Comparison of ENCODE assay signal across 5 cellular contexts in genomic region chr22:42112793-42113192, GRCh38. TPM values are rescaled to one million over a fixed set of nuclear protein-coding genes. Genes with fewer than 3 reads are reported as not detected.
DNase-seq lines count a peak whose midpoint lies in the region; FAIRE-seq and TF ChIP-seq lines count a peak whose summit lies in the region.
"Not testable (repeated sequence)": the region's sequence is repeated elsewhere in the genome, so short reads cannot be mapped to it uniquely, and the experiment has no call there.
"Had no signal": no experiment of that assay in that cellular context is flagged by ENCODE, and none has a peak within 500 bp of the region (broad histone marks: within the 10 kb centered on the region; RNA-seq: fewer than 3 reads in every experiment).

No MANE protein-coding gene starts in this region.

- FAIRE-seq in endothelial cell of umbilical vein (lab: Jason Lieb, UNC), result not testable (repeated sequence)

- H3K36me3 ChIP-seq in OCI-LY3 (replicated peaks; ENCODE audit: low read depth, low read length); endothelial cell of umbilical vein (ENCODE audit: control insufficient read depth in 2 of 2, extremely low read depth in 1 of 2, insufficient read depth in 2 of 2, low read length in 2 of 2); smooth muscle cell (ENCODE audit: low read depth): not testable (repeated sequence)

- not testable (repeated sequence) for TF ChIP-seq POLR2A in endothelial cell of umbilical vein (IDR thresholded peaks at IDR 0.05; ENCODE audit: low read depth, low read length)

- not testable (repeated sequence) for H3K4me2 ChIP-seq in H9 (ENCODE audit: insufficient read depth, insufficient read length, low read length); OCI-LY3 (ENCODE audit: low read length); endothelial cell of umbilical vein (ENCODE audit: insufficient read depth, low read length)
- H3K4me2 ChIP-seq in smooth muscle cell, result peak overlapping the region; percentile 0

- peaks cover 17 to 23% of the 10 kb centered on the region in 2 experiments for H3K9me3 Mint-ChIP-seq in H9

- not testable (repeated sequence) for BruUV-seq in endothelial cell of umbilical vein (replicated peaks; lab: Mats Ljungman, UMichigan)

- intact Hi-C loops in endothelial cell of umbilical vein (cut with micrococcal nuclease), result loop anchor here (10.0 kb wide), 1 partner anchor 418 kb away; the partner anchor contains the start of gene MEI1

- H3K79me2 ChIP-seq in H9 (ENCODE audit: insufficient read depth, low read length); OCI-LY3 (ENCODE audit: low read length); endothelial cell of umbilical vein (ENCODE audit: control insufficient read depth, insufficient read depth, low read length); smooth muscle cell (ENCODE audit: low read depth): not testable (repeated sequence)

- H3T11ph ChIP-seq in H9 (ENCODE audit: low read length), result not testable (repeated sequence)

- not testable (repeated sequence) for H3K79me1 ChIP-seq in H9 (ENCODE audit: insufficient read depth, low read depth, low read length, poor library complexity, severe bottlenecking)

- H4K20me1 ChIP-seq in H9 (ENCODE audit: control insufficient read depth, insufficient read depth, insufficient read length); OCI-LY3 (ENCODE audit: insufficient read depth, low read length); endothelial cell of umbilical vein (replicated peaks; ENCODE audit: control insufficient read depth, extremely low read depth, insufficient read depth, low read length); smooth muscle cell (ENCODE audit: low read depth): not testable (repeated sequence)

- peaks cover 0 to 13% (median 10%) of the 10 kb centered on the region in 3 experiments; a peak in 5 of 7 replicates for H3K36me3 Mint-ChIP-seq in H9 (ENCODE audit: insufficient read depth in 1 of 3, low read depth in 3 of 3)

- not testable (repeated sequence) for H3K27ac ChIP-seq in H9 (ENCODE audit: insufficient read length, low read depth, low read length); OCI-LY3 (ENCODE audit: low read length); endothelial cell of umbilical vein (ENCODE audit: insufficient read depth, low read depth, low read length); smooth muscle cell (ENCODE audit: low read depth)

- not testable (repeated sequence) for H3K56ac ChIP-seq in H9 (ENCODE audit: insufficient read length, low read depth, low read length)

- not testable (repeated sequence) for H2BK15ac ChIP-seq in H9 (ENCODE audit: low read depth, low read length)

- not testable (repeated sequence) for H2AK5ac ChIP-seq in H9 (ENCODE audit: insufficient read length, low read length)

- H3K18ac ChIP-seq in H9 (ENCODE audit: insufficient read length, low read depth, low read length), result not testable (repeated sequence)

- peak; percentile 42; the same call in 2 of the 3 replicates for TF ChIP-seq CTCF in H9 (conservative IDR thresholded peaks at IDR 0.05)
- peak; percentile 55 for TF ChIP-seq CTCF in OCI-LY3 (IDR thresholded peaks at IDR 0.05; ENCODE audit: low read depth, low read length)
- peak in 1 of 2 donors; percentile 35 for TF ChIP-seq CTCF in endothelial cell of umbilical vein (IDR thresholded peaks at IDR 0.05; ENCODE audit: extremely low read depth in 1 of 2, insufficient read depth in 1 of 2, low read depth in 1 of 2, low read length in 2 of 2)
- TF ChIP-seq CTCF in smooth muscle cell (IDR thresholded peaks at IDR 0.05; ENCODE audit: borderline replicate concordance, insufficient read depth, poor library complexity, severe bottlenecking), result not testable (repeated sequence)

- dilution Hi-C loops in endothelial cell of umbilical vein (cut with MboI; ENCODE audit: extremely low pct_ligation_motif_present, low sequenced_read_pairs), result not testable (repeated sequence)

- H3F3A ChIP-seq in smooth muscle cell (ENCODE audit: low read depth), result not testable (repeated sequence)

- H2BK5ac ChIP-seq in H9 (ENCODE audit: insufficient read length, low read length), result not testable (repeated sequence)

- not testable (repeated sequence) for H3K14ac ChIP-seq in H9 (ENCODE audit: insufficient read depth, low read length)

- H2AFZ ChIP-seq in H9 (ENCODE audit: low read length); OCI-LY3 (ENCODE audit: low read depth, low read length); endothelial cell of umbilical vein (ENCODE audit: low read depth, low read length); smooth muscle cell (ENCODE audit: low read depth): not testable (repeated sequence)

- H3K23me2 ChIP-seq in H9 (ENCODE audit: insufficient read length, low read depth, low read length, poor library complexity, severe bottlenecking), result not testable (repeated sequence)

- H3K4me3 ChIP-seq in OCI-LY3 (ENCODE audit: low read length); endothelial cell of umbilical vein (replicated peaks in 1 of 3; ENCODE audit: insufficient read depth in 1 of 3, low read depth in 1 of 3, low read length in 3 of 3); smooth muscle cell: not testable (repeated sequence)

- H2BK20ac ChIP-seq in H9 (ENCODE audit: low read depth, low read length, poor library complexity, severe bottlenecking), result not testable (repeated sequence)

- POLR2A ChIA-PET in endothelial cell of umbilical vein (lab: Charles Lee), result not testable (repeated sequence)

- H4K8ac ChIP-seq in H9 (replicated peaks; ENCODE audit: insufficient read length, low read depth, low read length), result not testable (repeated sequence)

- H3K9me3 ChIP-seq in H9 (ENCODE audit: control insufficient read depth, low read depth, low read length); endothelial cell of umbilical vein (replicated peaks; ENCODE audit: control insufficient read depth, insufficient read depth, low read length); smooth muscle cell (replicated peaks; ENCODE audit: low read depth): not testable (repeated sequence)
- peaks cover 18% of the 10 kb centered on the region; the same call in 1 of the 2 replicates for H3K9me3 ChIP-seq in OCI-LY3 (ENCODE audit: insufficient read depth, low read length)

- H2BK120ac ChIP-seq in H9 (ENCODE audit: low read depth, low read length, poor library complexity, severe bottlenecking), result not testable (repeated sequence)

- H3K9ac ChIP-seq in H9 (ENCODE audit: extremely low read depth, insufficient read length, low read length); OCI-LY3 (ENCODE audit: low read length); endothelial cell of umbilical vein (replicated peaks; ENCODE audit: extremely low read depth, insufficient read depth, low read length); smooth muscle cell (ENCODE audit: low read depth): not testable (repeated sequence)

- H3K23ac ChIP-seq in H9 (ENCODE audit: insufficient read length, low read depth, low read length), result not testable (repeated sequence)

- not testable (repeated sequence) for H2BK12ac ChIP-seq in H9 (ENCODE audit: insufficient read length, low read depth, low read length)

- no CpG with 5 or more reads among the region's 4 CpGs for WGBS in H9 (ENCODE audit: extremely low coverage, insufficient read length, low lambda C conversion rate)
- WGBS in smooth muscle cell (ENCODE audit: low lambda C conversion rate), result 10% methylated on average over 4 of the region's 4 CpGs

- not testable (repeated sequence) for H3K27ac Mint-ChIP-seq in H9

- not testable (repeated sequence) for H3K27me3 ChIP-seq in H9 (ENCODE audit: insufficient read depth, low read length); OCI-LY3 (ENCODE audit: low read depth, low read length); endothelial cell of umbilical vein (ENCODE audit: control insufficient read depth in 2 of 2, insufficient read depth in 2 of 2, low read length in 2 of 2); smooth muscle cell (ENCODE audit: low read depth)

- H3K4me1 Mint-ChIP-seq in H9, result peaks cover 7 to 10% of the 10 kb centered on the region in 2 experiments

- not testable (repeated sequence) for H3K4ac ChIP-seq in H9 (ENCODE audit: low read depth, low read length)

- DNase-seq in H9; smooth muscle cell (lab: John Stamatoyannopoulos, UW; ENCODE audit: unreplicated experiment): not testable (repeated sequence)
- DNase-seq in endothelial cell of umbilical vein (ENCODE audit: low read depth, low spot score), result peak; percentile 30

- CTCF ChIA-PET in endothelial cell of umbilical vein (lab: Charles Lee), result interaction anchor here (0.6 to 5.1 kb wide), 20 partner anchors 9 to 416 kb away, joined by 3 to 83 read pairs (median 4); partner anchors contain the start of genes CENPM, NDUFA6, SEPTIN3 and SHISA8

- H4K91ac ChIP-seq in H9 (ENCODE audit: insufficient read length, low read depth, low read length), result not testable (repeated sequence)

- H3K9me1 ChIP-seq in endothelial cell of umbilical vein (replicated peaks; ENCODE audit: control insufficient read depth, extremely low read depth, insufficient read depth, low read length), result not testable (repeated sequence)

- H4K5ac ChIP-seq in H9 (ENCODE audit: insufficient read length, low read depth, low read length), result not testable (repeated sequence)

- H3K27me3 Mint-ChIP-seq in H9 (ENCODE audit: low read depth), result peaks cover 34% of the 10 kb centered on the region

- H3K4me3 Mint-ChIP-seq in H9, result not testable (repeated sequence)

- not testable (repeated sequence) for H3K4me1 ChIP-seq in H9 (ENCODE audit: insufficient read depth, low read length); OCI-LY3 (ENCODE audit: low read length); endothelial cell of umbilical vein (ENCODE audit: control insufficient read depth, extremely low read depth, insufficient read depth, low read length); smooth muscle cell (ENCODE audit: low read depth)

RNA-seq across cellular contexts. Expression of gene CYP2D6, which starts 17.8 kb away (rescaled TPM):
- total RNA-seq in H9 (2021) (2.0 and 2.3 TPM in 2 replicates), endothelial cell of umbilical vein (0.91 and 0.97 TPM in 2 replicates), smooth muscle cell (0.63 and 0.99 TPM in 2 replicates)
- polyA plus RNA-seq in endothelial cell of umbilical vein (0.25 TPM in 2 replicates), smooth muscle cell (0.41 and 0.70 TPM in 2 replicates)
- 0.06 TPM in 1 of 2 replicates, not detected in the other for polyA plus RNA-seq in endothelial cell of umbilical vein (2011; cell fraction: cytosol; rRNA removed)
- 3.4 and 4.2 TPM in 2 replicates for polyA plus RNA-seq in endothelial cell of umbilical vein (2011; cell fraction: nucleus; rRNA removed)
- polyA plus RNA-seq in endothelial cell of umbilical vein (2012), result 0.34 and 0.40 TPM in 2 replicates
- polyA minus RNA-seq in endothelial cell of umbilical vein, result 0.13 and 0.68 TPM in 2 replicates
- not detected for polyA minus RNA-seq in endothelial cell of umbilical vein (2011; cell fraction: cytosol; rRNA and poly(A)+ RNA removed)
- polyA minus RNA-seq in endothelial cell of umbilical vein (2011; cell fraction: nucleus; rRNA and poly(A)+ RNA removed), result 0.67 and 0.87 TPM in 2 replicates
- total RNA-seq: GM23248 had no signal

RNA-seq across cellular contexts. Expression of gene NDUFA6, which starts 22.2 kb away (rescaled TPM):
- total RNA-seq in H9 (2021) (91.7 and 102 TPM in 2 replicates), endothelial cell of umbilical vein (84.9 and 95.7 TPM in 2 replicates), smooth muscle cell (103 and 114 TPM in 2 replicates)
- polyA plus RNA-seq in endothelial cell of umbilical vein (44.4 and 66.1 TPM in 2 replicates), smooth muscle cell (264 and 284 TPM in 2 replicates)
- polyA plus RNA-seq in endothelial cell of umbilical vein (2011; cell fraction: cytosol; rRNA removed), result 87.8 and 105 TPM in 2 replicates
- polyA plus RNA-seq in endothelial cell of umbilical vein (2011; cell fraction: nucleus; rRNA removed), result 28.6 and 40.5 TPM in 2 replicates
- 80.3 and 138 TPM in 2 replicates for polyA plus RNA-seq in endothelial cell of umbilical vein (2012)
- polyA minus RNA-seq in endothelial cell of umbilical vein, result 17.4 and 26.4 TPM in 2 replicates
- 21.7 TPM for polyA minus RNA-seq in endothelial cell of umbilical vein (2011; cell fraction: cytosol; rRNA and poly(A)+ RNA removed)
- 9.0 and 15.1 TPM in 2 replicates for polyA minus RNA-seq in endothelial cell of umbilical vein (2011; cell fraction: nucleus; rRNA and poly(A)+ RNA removed)

RNA-seq across cellular contexts. Expression of gene SMDT1, which starts 33.3 kb away (rescaled TPM):
- total RNA-seq in H9 (2021) (44.8 and 45.0 TPM in 2 replicates), endothelial cell of umbilical vein (61.2 and 64.8 TPM in 2 replicates), smooth muscle cell (4.4 and 6.5 TPM in 2 replicates)
- polyA plus RNA-seq in endothelial cell of umbilical vein (57.9 and 74.2 TPM in 2 replicates), smooth muscle cell (57.9 and 78.0 TPM in 2 replicates)
- 63.3 and 67.0 TPM in 2 replicates for polyA plus RNA-seq in endothelial cell of umbilical vein (2011; cell fraction: cytosol; rRNA removed)
- polyA plus RNA-seq in endothelial cell of umbilical vein (2011; cell fraction: nucleus; rRNA removed), result 15.9 and 25.6 TPM in 2 replicates
- 45.3 and 54.5 TPM in 2 replicates for polyA plus RNA-seq in endothelial cell of umbilical vein (2012)
- 8.8 and 13.9 TPM in 2 replicates for polyA minus RNA-seq in endothelial cell of umbilical vein
- 9.1 TPM for polyA minus RNA-seq in endothelial cell of umbilical vein (2011; cell fraction: cytosol; rRNA and poly(A)+ RNA removed)
- polyA minus RNA-seq in endothelial cell of umbilical vein (2011; cell fraction: nucleus; rRNA and poly(A)+ RNA removed), result 10.1 and 11.7 TPM in 2 replicates

RNA-seq across cellular contexts. Expression of gene PHETA2, which starts 38.7 kb away (rescaled TPM):
- total RNA-seq in H9 (2021), result 2.6 and 3.2 TPM in 2 replicates
- 23.4 and 25.4 TPM in 2 replicates for total RNA-seq in endothelial cell of umbilical vein
- polyA plus RNA-seq in endothelial cell of umbilical vein, result 29.2 and 29.9 TPM in 2 replicates
- polyA plus RNA-seq in endothelial cell of umbilical vein (2011; cell fraction: cytosol; rRNA removed), result 25.7 and 31.5 TPM in 2 replicates
- 32.8 and 40.5 TPM in 2 replicates for polyA plus RNA-seq in endothelial cell of umbilical vein (2011; cell fraction: nucleus; rRNA removed)
- polyA plus RNA-seq in endothelial cell of umbilical vein (2012), result 14.7 and 25.4 TPM in 2 replicates
- 15.0 and 15.6 TPM in 2 replicates for polyA minus RNA-seq in endothelial cell of umbilical vein
- 3.5 TPM for polyA minus RNA-seq in endothelial cell of umbilical vein (2011; cell fraction: cytosol; rRNA and poly(A)+ RNA removed)
- 10.6 and 11.9 TPM in 2 replicates for polyA minus RNA-seq in endothelial cell of umbilical vein (2011; cell fraction: nucleus; rRNA and poly(A)+ RNA removed)
- 6.7 and 10.8 TPM in 2 replicates for total RNA-seq in smooth muscle cell
- 12.1 and 15.9 TPM in 2 replicates for polyA plus RNA-seq in smooth muscle cell

RNA-seq across cellular contexts. Expression of gene NAGA, which starts 42.2 kb away (rescaled TPM):
- total RNA-seq in H9 (2021) (16.1 and 16.6 TPM in 2 replicates), endothelial cell of umbilical vein (29.0 and 33.1 TPM in 2 replicates), smooth muscle cell (33.8 and 35.0 TPM in 2 replicates)
- polyA plus RNA-seq in endothelial cell of umbilical vein (62.7 and 63.4 TPM in 2 replicates), smooth muscle cell (35.6 and 36.1 TPM in 2 replicates)
- 47.6 and 50.0 TPM in 2 replicates for polyA plus RNA-seq in endothelial cell of umbilical vein (2011; cell fraction: cytosol; rRNA removed)
- polyA plus RNA-seq in endothelial cell of umbilical vein (2011; cell fraction: nucleus; rRNA removed), result 27.1 and 28.4 TPM in 2 replicates
- 33.6 and 40.0 TPM in 2 replicates for polyA plus RNA-seq in endothelial cell of umbilical vein (2012)
- polyA minus RNA-seq in endothelial cell of umbilical vein, result 58.6 and 59.1 TPM in 2 replicates
- polyA minus RNA-seq in endothelial cell of umbilical vein (2011; cell fraction: cytosol; rRNA and poly(A)+ RNA removed), result 18.6 TPM
- polyA minus RNA-seq in endothelial cell of umbilical vein (2011; cell fraction: nucleus; rRNA and poly(A)+ RNA removed), result 12.5 and 12.9 TPM in 2 replicates
